Comparison of ENCODE assay signal across 7 cellular contexts in the genomic region with DNA sequence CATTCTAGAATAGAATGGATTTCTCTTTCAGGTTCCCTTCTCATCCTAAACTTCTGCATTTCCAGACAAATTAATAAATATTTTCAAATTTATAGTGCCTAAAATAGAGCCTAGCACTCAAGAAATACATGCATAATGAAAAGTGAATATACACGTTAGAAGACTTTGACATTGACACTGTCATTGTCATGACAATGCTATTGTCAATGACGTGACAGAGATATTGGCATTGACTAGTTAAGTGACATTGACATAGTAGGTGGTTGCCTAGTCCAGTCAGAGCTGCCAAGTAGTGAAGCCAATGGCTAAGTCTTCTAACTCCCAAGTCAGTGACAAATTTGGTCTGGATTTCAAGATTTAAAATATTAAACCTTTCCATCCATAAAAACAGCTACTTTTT.
"Had no signal": no experiment of that assay in that cellular context is flagged by ENCODE, and none has a peak within 500 bp of the region (broad histone marks: within the 10 kb centered on the region; RNA-seq: fewer than 3 reads in every experiment).

No MANE protein-coding gene starts in this region.

- H3K27ac Mint-ChIP-seq: IgD-negative memory B cell had no signal

- H3K4me1 Mint-ChIP-seq: IgD-negative memory B cell had no signal

- H3K27ac ChIP-seq: HL-60 had no signal

- H3K36me3 Mint-ChIP-seq: IgD-negative memory B cell had no signal

- FAIRE-seq: HTR-8/SVneo, K562 had no signal

- H3K4me3 Mint-ChIP-seq: IgD-negative memory B cell had no signal

- DNase-seq: IMR-90, KBM-7, KG1 had no signal

- H3K27me3 Mint-ChIP-seq: IgD-negative memory B cell had no signal

- H3K4me3 ChIP-seq: K562 had no signal

- ATAC-seq: K562 had no signal
